ENCODE assay signal across 16 cellular contexts in the genomic region with DNA sequence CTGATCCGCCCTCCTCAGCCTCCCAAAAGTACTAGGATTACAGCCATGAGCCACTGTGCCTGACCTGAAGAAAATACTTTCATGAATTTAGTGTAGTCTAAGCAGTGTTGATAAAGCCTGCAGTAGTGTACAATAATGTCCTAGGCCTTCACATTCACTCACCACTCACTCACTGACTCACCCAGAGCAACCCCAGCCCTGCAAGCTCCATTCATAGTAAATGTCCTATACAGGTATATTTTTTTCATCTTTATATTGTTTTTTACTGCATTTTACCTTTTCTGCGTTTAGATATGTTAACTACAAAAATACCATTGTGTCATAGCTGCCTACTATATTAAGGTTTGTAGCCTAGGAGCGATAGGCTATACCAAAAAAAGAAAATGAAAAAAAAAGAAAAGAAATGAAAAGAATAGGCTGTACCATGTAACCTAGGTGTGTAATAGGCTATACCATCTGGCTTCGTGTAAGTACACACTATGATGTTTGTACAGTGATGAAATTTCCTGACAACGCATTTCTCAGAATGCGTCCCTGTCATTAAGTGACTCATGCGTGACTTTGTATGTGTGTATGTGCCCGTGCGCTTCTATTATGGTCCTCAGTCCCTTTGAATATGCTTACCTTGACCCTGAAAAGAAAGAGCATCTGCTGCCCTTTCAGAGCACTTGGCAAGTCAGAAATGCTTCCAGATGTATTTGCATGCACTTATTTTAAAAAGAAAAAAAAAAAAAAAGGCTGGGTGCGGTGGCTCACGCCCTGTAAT. TPM values are rescaled to one million over a fixed set of nuclear protein-coding genes. Genes with fewer than 3 reads are reported as not detected.
A peak's percentile ranks its signal among the peaks of the same experiment; 100 is the strongest.
DNase-seq lines count a peak whose midpoint lies in the region; ATAC-seq and TF ChIP-seq lines count a peak whose summit lies in the region.
"Had no signal": no experiment of that assay in that cellular context is flagged by ENCODE, and none has a peak within 500 bp of the region (broad histone marks: within the 10 kb centered on the region; RNA-seq: fewer than 3 reads in every experiment).

No MANE protein-coding gene starts in this region.

- peak overlapping the region; percentile 74 for H3K27ac ChIP-seq in PC-3 (ENCODE audit: low read length)
- H3K27ac ChIP-seq in heart right ventricle = no peak overlapping the region
- no peak overlapping the region for H3K27ac ChIP-seq in osteoblast (ENCODE audit: low read depth, low read length)
- H3K27ac ChIP-seq in CD8-positive, alpha-beta memory T cell (ENCODE audit: low read depth, low read length) = no peak overlapping the region
- H3K27ac ChIP-seq: SJCRH30, thyroid gland had no signal

- H3K9me2 ChIP-seq in PC-3 (replicated peaks; ENCODE audit: low read length) = no peaks in the 10 kb centered on the region

- H4K20me1 ChIP-seq in PC-3 (ENCODE audit: low read length) (no peaks in the 10 kb centered on the region), osteoblast (ENCODE audit: insufficient read depth, low read length) (no peaks in the 10 kb centered on the region)

- intact Hi-C loops in PC-3 (cut with micrococcal nuclease) (loop anchor here (1.0 to 2.0 kb wide), 3 partner anchors 19 to 63 kb away; no protein-coding TSS in a partner anchor), heart right ventricle (cut with DNase I) (no loop called here)

- H3K27me3 ChIP-seq in PC-3 (ENCODE audit: low read length) (no peaks in the 10 kb centered on the region), heart right ventricle (peaks cover 0 to 15% (median 5%) of the 10 kb centered on the region in 7 donors), osteoblast (ENCODE audit: insufficient read depth, low read length) (peaks cover 12% of the 10 kb centered on the region), H7 (ENCODE audit: control insufficient read depth, insufficient read depth, low read length) (peaks cover 5% of the 10 kb centered on the region; the same call in 1 of the 2 replicates)
- H3K27me3 ChIP-seq in CD8-positive, alpha-beta memory T cell (ENCODE audit: insufficient read depth, low read length, poor library complexity, severe bottlenecking) = no peaks in the 10 kb centered on the region
- H3K27me3 ChIP-seq: SJCRH30, thyroid gland had no signal

- H3K79me2 ChIP-seq in PC-3 (ENCODE audit: low read length) = no peaks in the 10 kb centered on the region
- no peaks in the 10 kb centered on the region for H3K79me2 ChIP-seq in osteoblast (ENCODE audit: insufficient read depth, low read length)

- WGBS in heart right ventricle, 2 donors = 87 to 92% methylated on average over 11 of the region's 11 CpGs

- peaks cover 15% of the 10 kb centered on the region for H3K4me1 ChIP-seq in PC-3 (ENCODE audit: insufficient read depth, low read length)
- H3K4me1 ChIP-seq in heart right ventricle = no peaks in the 10 kb centered on the region
- H3K4me1 ChIP-seq in osteoblast (ENCODE audit: insufficient read depth, low read length) = no peaks in the 10 kb centered on the region
- no peaks in the 10 kb centered on the region for H3K4me1 ChIP-seq in CD8-positive, alpha-beta memory T cell (ENCODE audit: insufficient read depth, low read length)
- H3K4me1 ChIP-seq: SJCRH30, thyroid gland had no signal

- peak; percentile 98 for ATAC-seq in PC-3
- ATAC-seq in heart right ventricle = no peak

- H3K27me3 Mint-ChIP-seq in CD8-positive, alpha-beta memory T cell = peaks cover 0 to 1% of the 10 kb centered on the region in 2 donors

- no peak for TF ChIP-seq CTCF in PC-3 (conservative IDR thresholded peaks at IDR 0.05; ENCODE audit: low read depth, low read length)
- TF ChIP-seq CTCF in fibroblast of pulmonary artery (IDR thresholded peaks at IDR 0.05; ENCODE audit: low read length, missing control alignments) = no peak
- no peak for TF ChIP-seq CTCF in heart right ventricle (IDR thresholded peaks at IDR 0.05)
- TF ChIP-seq CTCF in osteoblast (IDR thresholded peaks at IDR 0.05; ENCODE audit: extremely low read depth, low read depth, low read length) = no peak

- peak; percentile 32 for DNase-seq in EH (ENCODE audit: low read depth)
- DNase-seq in NCI-H1417 (lab: John Stamatoyannopoulos, UW) = peak; percentile 78 to 98 (median 96)
- peak; percentile 98 for DNase-seq in PC-3
- peak; percentile 6 for DNase-seq in fibroblast of pulmonary artery (ENCODE audit: low read depth)
- DNase-seq in heart right ventricle = no peak
- DNase-seq in osteoblast (ENCODE audit: insufficient read length, low spot score, missing footprints) = no peak
- DNase-seq in CD8-positive, alpha-beta memory T cell = no peak
- no peak for DNase-seq in H7
- DNase-seq: activated CD8-positive, alpha-beta memory T cell treated with anti-CD3 and anti-CD28 coated beads for 24 hours; amygdala; Karpas-422; kidney glomerular epithelial cell; SJCRH30; thyroid gland had no signal

- peak overlapping the region in 3 of 8 donors; percentile 45 to 83 (median 49) for H3K27ac Mint-ChIP-seq in CD8-positive, alpha-beta memory T cell

- no peaks in the 10 kb centered on the region for H3K36me3 ChIP-seq in PC-3 (ENCODE audit: low read depth, low read length)
- H3K36me3 ChIP-seq in heart right ventricle = no peaks in the 10 kb centered on the region
- H3K36me3 ChIP-seq in osteoblast (ENCODE audit: insufficient read depth, low read length) = no peaks in the 10 kb centered on the region
- no peaks in the 10 kb centered on the region for H3K36me3 ChIP-seq in CD8-positive, alpha-beta memory T cell (ENCODE audit: insufficient read depth, low read length)
- no peaks in the 10 kb centered on the region for H3K36me3 ChIP-seq in H7 (replicated peaks; ENCODE audit: control insufficient read depth, insufficient read depth, low read length)
- H3K36me3 ChIP-seq: SJCRH30, thyroid gland had no signal

- H3K4me3 Mint-ChIP-seq in CD8-positive, alpha-beta memory T cell = no peak overlapping the region

- no peaks in the 10 kb centered on the region for H3K9me3 Mint-ChIP-seq in CD8-positive, alpha-beta memory T cell

- peaks cover 21 to 38% (median 38%) of the 10 kb centered on the region in 3 donors for H3K4me1 Mint-ChIP-seq in CD8-positive, alpha-beta memory T cell

- H3K4me3 ChIP-seq in PC-3 (ENCODE audit: low read length) = no peak overlapping the region
- H3K4me3 ChIP-seq in fibroblast of pulmonary artery (replicated peaks; ENCODE audit: low read depth, low read length) = no peak overlapping the region
- H3K4me3 ChIP-seq in heart right ventricle = no peak overlapping the region
- H3K4me3 ChIP-seq in osteoblast (ENCODE audit: insufficient read depth, low read length) = no peak overlapping the region
- no peak overlapping the region for H3K4me3 ChIP-seq in CD8-positive, alpha-beta memory T cell (ENCODE audit: low read length)
- H3K4me3 ChIP-seq in H7 (ENCODE audit: insufficient read depth, low read depth, low read length) = no peak overlapping the region
- H3K4me3 ChIP-seq: SJCRH30, thyroid gland had no signal

- POLR2A ChIA-PET in PC-3 (lab: Charles Lee; ENCODE audit: unreplicated experiment) = no interaction called here
- POLR2A ChIA-PET in CD8-positive, alpha-beta memory T cell (lab: Charles Lee) = interaction anchor here (0.8 to 1.1 kb wide), 2 partner anchors 8 to 14 kb away, joined by 3 read pairs; no protein-coding TSS in a partner anchor

- H3K4me2 ChIP-seq in PC-3 (ENCODE audit: low read length) (peak overlapping the region; percentile 15), osteoblast (ENCODE audit: insufficient read depth, low read length) (no peak overlapping the region)

- BruUV-seq in PC-3 (replicated peaks; lab: Mats Ljungman, UMichigan) = no TSS peak

- CTCF ChIA-PET in PC-3 (lab: Charles Lee) = interaction anchor here (0.6 kb wide), 1 partner anchor 588 kb away, joined by 4 read pairs; no protein-coding TSS in a partner anchor
- CTCF ChIA-PET in CD8-positive, alpha-beta memory T cell (lab: Charles Lee) = interaction anchor here (0.9 to 1.3 kb wide), 3 partner anchors 9 to 70 kb away, joined by 3 to 5 read pairs (median 3); partner anchors contain the start of gene SLAMF8

- no peak overlapping the region for H2AFZ ChIP-seq in PC-3 (ENCODE audit: low read length)
- H2AFZ ChIP-seq in osteoblast (ENCODE audit: low read length) = no peak overlapping the region

- H3F3A ChIP-seq in PC-3 (ENCODE audit: low read length, unreplicated experiment) = peaks cover 8% of the 10 kb centered on the region

- H3K9me3 ChIP-seq in PC-3 (ENCODE audit: low read length) = no peaks in the 10 kb centered on the region
- no peaks in the 10 kb centered on the region for H3K9me3 ChIP-seq in heart right ventricle
- H3K9me3 ChIP-seq in osteoblast (ENCODE audit: low read depth, low read length) = no peaks in the 10 kb centered on the region
- no peaks in the 10 kb centered on the region for H3K9me3 ChIP-seq in CD8-positive, alpha-beta memory T cell (ENCODE audit: low read length)
- H3K9me3 ChIP-seq: SJCRH30, thyroid gland had no signal

- peak overlapping the region; percentile 4; the same call in 1 of the 2 replicates for H3K9ac ChIP-seq in PC-3 (ENCODE audit: low read length)

- peaks cover 1 to 28% (median 5%) of the 10 kb centered on the region in 3 donors for H3K36me3 Mint-ChIP-seq in CD8-positive, alpha-beta memory T cell

RNA-seq across cellular contexts. Expression of gene SLAMF8, which starts 9.2 kb away (rescaled TPM):
- total RNA-seq in PC-3 (2014; rRNA removed) (not detected in 2 replicates), heart right ventricle (10 to 100 TPM in 1 of 10 donors, 1 to 10 TPM in 4, under 1 TPM in 5; 0.30 to 24.4 (median 0.97) TPM), osteoblast (under 0.01 and 0.36 TPM in 2 replicates)
- 1 to 10 TPM in 1 of 2 donors, under 1 TPM in 1; 0.95 to 1.4 TPM for polyA plus RNA-seq in heart right ventricle
- 1 to 10 TPM; 3.2 to 4.0 TPM for total RNA-seq in CD8-positive, alpha-beta memory T cell
- polyA plus RNA-seq in CD8-positive, alpha-beta memory T cell = 7.3 TPM
- not detected in 2 replicates for total RNA-seq in H7 (2014; rRNA removed; shearing (Covaris generic))
- total RNA-seq: epithelial cell of proximal tubule, osteocyte, SJCRH30 had no signal

RNA-seq across cellular contexts. Expression of gene FCRL6, which starts 15.3 kb away (rescaled TPM):
- not detected in 2 replicates for total RNA-seq in PC-3 (2014; rRNA removed)
- 1 to 10 TPM in 1 of 10 donors, under 1 TPM in 1, not detected in 8; 0.87 to 3.0 TPM for total RNA-seq in heart right ventricle
- polyA plus RNA-seq in heart right ventricle = under 1 TPM in 1 of 2 donors, not detected in 1; 0.12 TPM
- total RNA-seq in osteoblast = not detected in 2 replicates
- 1 to 10 TPM; 1.5 to 1.8 TPM for total RNA-seq in CD8-positive, alpha-beta memory T cell
- polyA plus RNA-seq in CD8-positive, alpha-beta memory T cell = 129 TPM
- total RNA-seq in H7 (2014; rRNA removed; shearing (Covaris generic)) = not detected in 2 replicates
- total RNA-seq: epithelial cell of proximal tubule, osteocyte, SJCRH30 had no signal

RNA-seq across cellular contexts. Expression of gene DUSP23, which starts 36.7 kb away (rescaled TPM):
- total RNA-seq in PC-3 (2014; rRNA removed) (20.4 and 27.6 TPM in 2 replicates), heart right ventricle (10 to 100 TPM in 5 of 10 donors, 1 to 10 TPM in 5; 7.0 to 22.8 (median 10.2) TPM), osteoblast (13.8 and 15.9 TPM in 2 replicates)
- polyA plus RNA-seq in heart right ventricle = 10 to 100 TPM; 43.5 to 80.8 TPM
- 10 to 100 TPM; 35.5 to 38.1 TPM for total RNA-seq in CD8-positive, alpha-beta memory T cell
- 65.8 TPM for polyA plus RNA-seq in CD8-positive, alpha-beta memory T cell
- total RNA-seq in H7 (2014; rRNA removed; shearing (Covaris generic)) = 74.9 and 81.6 TPM in 2 replicates
- total RNA-seq: SJCRH30 had no signal

RNA-seq across cellular contexts. Expression of gene VSIG8, which starts 45.0 kb away (rescaled TPM):
- 0.29 and 0.47 TPM in 2 replicates for total RNA-seq in PC-3 (2014; rRNA removed)
- total RNA-seq in heart right ventricle = not detected
- under 1 TPM in 1 of 2 donors, not detected in 1; 0.44 TPM for polyA plus RNA-seq in heart right ventricle
- not detected in 2 replicates for total RNA-seq in osteoblast
- not detected for total RNA-seq in CD8-positive, alpha-beta memory T cell
- polyA plus RNA-seq in CD8-positive, alpha-beta memory T cell = not detected
- not detected in 2 replicates for total RNA-seq in H7 (2014; rRNA removed; shearing (Covaris generic))
- total RNA-seq: epithelial cell of proximal tubule, osteocyte, SJCRH30 had no signal

Comparison
In these comparisons a context has a peak if more than half of its experiments do, and no peak if none do; other contexts are left out.
1. DNase-seq: peak in EH (single experiment), NCI-H1417 (3 of 3), PC-3 (single experiment) and fibroblast of pulmonary artery (single experiment); none in heart right ventricle (0 of 2), osteoblast (single experiment), CD8-positive, alpha-beta memory T cell (0 of 5) and H7 (single experiment).